ENCODE assay signal across 8 cellular contexts in genomic region chr4:5050520-5050955, GRCh38. TPM values are rescaled to one million over a fixed set of nuclear protein-coding genes. Genes with fewer than 3 reads are reported as not detected.
DNase-seq lines count a peak whose midpoint lies in the region; ATAC-seq and TF ChIP-seq lines count a peak whose summit lies in the region.

No MANE protein-coding gene starts in this region.

- no peaks in the 10 kb centered on the region for H3K27me3 ChIP-seq in breast epithelium

- H3K4me3 ChIP-seq in breast epithelium (peak overlapping the region; percentile 63 to 72 (median 71)), iPS-18c (ENCODE audit: insufficient read depth, low read depth, low read length) (peak overlapping the region; percentile 73)

- ATAC-seq in HG03196 (IDR thresholded peaks at IDR 0.05; ENCODE audit: unreplicated experiment) (peak; percentile 65), HG03469 (IDR thresholded peaks at IDR 0.05; ENCODE audit: unreplicated experiment) (no peak)

- H3K36me3 ChIP-seq in breast epithelium: no peaks in the 10 kb centered on the region

- intact Hi-C loops in breast epithelium (cut with DNase I; ENCODE audit: low total_unique reads): no loop called here

- H3K27ac ChIP-seq in breast epithelium: no peak overlapping the region

- peaks cover 0 to 4% of the 10 kb centered on the region in 2 donors for H3K4me1 ChIP-seq in breast epithelium

- no peaks in the 10 kb centered on the region for H3K9me3 ChIP-seq in breast epithelium
- peaks cover 4% of the 10 kb centered on the region for H3K9me3 ChIP-seq in iPS-18c (ENCODE audit: control insufficient read depth, insufficient read depth, low read length)

- TF ChIP-seq POLR2A in breast epithelium (IDR thresholded peaks at IDR 0.05): no peak

- DNase-seq in DMS 273 (lab: John Stamatoyannopoulos, UW; ENCODE audit: unreplicated experiment) (peak; percentile 83), DMS 273 treated with DMSO at 0.1 percent for 48 hours (lab: John Stamatoyannopoulos, UW) (no peak), OCI-M1 (lab: John Stamatoyannopoulos, UW) (peak; percentile 54), breast epithelium (ENCODE audit: low spot score in 2 of 2) (peak in 1 of 2 donors; percentile 77), retina (peak; percentile 81)

- TF ChIP-seq CTCF in breast epithelium (IDR thresholded peaks at IDR 0.05): peak in 2 of 3 donors; percentile 61 to 66

RNA-seq across cellular contexts. Expression of gene STK32B, which starts 0.7 kb away (rescaled TPM):
- total RNA-seq in breast epithelium: 1 to 10 TPM; 2.2 to 5.0 (median 4.6) TPM

RNA-seq across cellular contexts. Expression of gene CYTL1, which starts 31.3 kb away (rescaled TPM):
- 1 to 10 TPM in 1 of 3 donors, under 1 TPM in 2; 0.44 to 1.9 (median 0.66) TPM for total RNA-seq in breast epithelium
